8 cellular contexts compared by ENCODE assay signal in genomic region chr15:31031471-31032064, GRCh38.
DNase-seq lines count a peak whose midpoint lies in the region; ATAC-seq and TF ChIP-seq lines count a peak whose summit lies in the region.

No MANE protein-coding gene starts in this region.

- no peak overlapping the region for H3K4me3 ChIP-seq in foreskin fibroblast (ENCODE audit: low read depth in 1 of 2, low read length in 2 of 2)

- TF ChIP-seq CTCF in GM13976 (IDR thresholded peaks at IDR 0.05; ENCODE audit: borderline replicate concordance, control extremely low read depth, extremely low read depth, insufficient read depth, missing control alignments) = no peak
- TF ChIP-seq CTCF in foreskin fibroblast (IDR thresholded peaks at IDR 0.05; ENCODE audit: low read depth, low read length) = no peak

- in situ Hi-C loops in GM13976 (cut with MboI; ENCODE audit: low sequenced_read_pairs, unreplicated experiment) = no loop called here

- ATAC-seq in GM21390 (IDR thresholded peaks at IDR 0.05; ENCODE audit: unreplicated experiment) (peak; percentile 86), HG03469 (IDR thresholded peaks at IDR 0.05; ENCODE audit: unreplicated experiment) (peak; percentile 80), HG02884 (IDR thresholded peaks at IDR 0.05; ENCODE audit: unreplicated experiment) (no peak)

- DNase-seq in GM13976 (ENCODE audit: low spot score) (peak; percentile 65), foreskin fibroblast (peak; percentile 38 to 46), NCI-H345 (lab: John Stamatoyannopoulos, UW) (no peak), head of caudate nucleus (no peak), SW 1271 (lab: John Stamatoyannopoulos, UW) (no peak)

- intact Hi-C loops in head of caudate nucleus (cut with DNase I) = no loop called here

Comparison
In these comparisons a context has a peak if more than half of its experiments do, and no peak if none do; other contexts are left out.
1. DNase-seq: peak in GM13976 (single experiment) and foreskin fibroblast (2 of 2); none in NCI-H345 (single experiment), head of caudate nucleus (0 of 42) and SW 1271 (0 of 2).